In genomic region chr14:86777950-86778602, GRCh38 we compare ENCODE assay signal across 16 cellular contexts.
DNase-seq lines count a peak whose midpoint lies in the region; TF ChIP-seq lines count a peak whose summit lies in the region.
"Had no signal": no experiment of that assay in that cellular context is flagged by ENCODE, and none has a peak within 500 bp of the region (broad histone marks: within the 10 kb centered on the region; RNA-seq: fewer than 3 reads in every experiment).

No MANE protein-coding gene starts in this region.

- H3K4me1 Mint-ChIP-seq in immature natural killer cell: no peaks in the 10 kb centered on the region

- no peaks in the 10 kb centered on the region for H3K27me3 ChIP-seq in SJSA1 (replicated peaks)
- H3K27me3 ChIP-seq: testis had no signal

- peaks cover 9% of the 10 kb centered on the region for H3K4me1 ChIP-seq in SJSA1 (replicated peaks)
- H3K4me1 ChIP-seq: lower lobe of right lung, testis had no signal

- no peak overlapping the region for H3K4me3 Mint-ChIP-seq in immature natural killer cell
- H3K4me3 Mint-ChIP-seq: activated T-cell treated with anti-CD3 and anti-CD28 coated beads, Interleukin-2, amount 50 U/mL, for 4 hours had no signal

- H3K4me3 ChIP-seq in SJSA1: no peak overlapping the region
- H3K4me3 ChIP-seq in fibroblast of villous mesenchyme (ENCODE audit: low read depth, low read length): no peak overlapping the region
- H3K4me3 ChIP-seq: lower lobe of right lung, testis had no signal

- H3K9me3 ChIP-seq in SJSA1 (replicated peaks): no peaks in the 10 kb centered on the region
- H3K9me3 ChIP-seq: lower lobe of right lung, testis had no signal

- H3K27me3 Mint-ChIP-seq in immature natural killer cell (ENCODE audit: low read depth in 3 of 3): peaks cover 0 to 3% (median 0%) of the 10 kb centered on the region in 3 donors

- H3K36me3 ChIP-seq in SJSA1: no peaks in the 10 kb centered on the region
- H3K36me3 ChIP-seq: lower lobe of right lung had no signal

- peak overlapping the region in 1 of 6 donors; percentile 3 for H3K27ac Mint-ChIP-seq in immature natural killer cell

- H3K27ac ChIP-seq in SJSA1: 0 out of 2 replicates have a peak overlapping the region, but pooled peaks have one; percentile 12
- H3K27ac ChIP-seq: lower lobe of right lung, testis had no signal

- H3K9me3 Mint-ChIP-seq in immature natural killer cell: peaks cover 1 to 57% (median 6%) of the 10 kb centered on the region in 6 donors

- DNase-seq in GM03348 (ENCODE audit: low spot score): peak; percentile 26
- DNase-seq in SJSA1 (ENCODE audit: low read depth in 1 of 2, low spot score in 2 of 2): peak in 1 of 2 experiments; percentile 29
- peak; percentile 43 for DNase-seq in fibroblast of villous mesenchyme (ENCODE audit: low read depth)
- peak; percentile 49 for DNase-seq in smooth muscle cell of the brain vasculature (ENCODE audit: low read depth, low spot score)
- no peak for DNase-seq in NCI-H748 (lab: John Stamatoyannopoulos, UW; ENCODE audit: unreplicated experiment)
- no peak for DNase-seq in immature natural killer cell
- DNase-seq in C1 segment of cervical spinal cord (lab: John Stamatoyannopoulos, UW): no peak
- DNase-seq: activated CD4-positive, alpha-beta T cell treated with anti-CD3 and anti-CD28 coated beads for 48 hours; activated T-cell treated with anti-CD3 and anti-CD28 coated beads, Interleukin-2, amount 50 U/mL, for 4 hours; DMS 273 treated with DMSO at 0.1 percent for 48 hours; effector CD4-positive, alpha-beta T cell; head of caudate nucleus; Kasumi-1; lower lobe of right lung; NCI-H2029 treated with DMSO at 0.1 percent for 48 hours; testis had no signal

- TF ChIP-seq CTCF in fibroblast of villous mesenchyme (IDR thresholded peaks at IDR 0.05; ENCODE audit: insufficient read depth, low read depth, low read length): no peak

- peaks cover 0 to 3% (median 0%) of the 10 kb centered on the region in 3 donors for H3K36me3 Mint-ChIP-seq in immature natural killer cell

Comparison
In these comparisons a context has a peak if more than half of its experiments do, and no peak if none do; other contexts are left out.
1. DNase-seq: peak in GM03348 (single experiment), fibroblast of villous mesenchyme (single experiment) and smooth muscle cell of the brain vasculature (single experiment); none in NCI-H748 (single experiment), immature natural killer cell (0 of 3) and C1 segment of cervical spinal cord (0 of 14).